Comparison of ENCODE assay signal across 1 cellular context in genomic region chr17:48051278-48051677, GRCh38.
TF ChIP-seq lines count a peak whose summit lies in the region.

No MANE protein-coding gene starts in this region.

TF ChIP-seq in HCT116, 20 proteins besides CTCF, POLR2A, EP300 and RAD21:
- peak; percentile 26; the same call in 1 of the 2 replicates for TF ChIP-seq POLR2AphosphoS5 (IDR thresholded peaks at IDR 0.05; ENCODE audit: low read depth, low read length)
- no peak for TF ChIP-seq SP1 (IDR thresholded peaks at IDR 0.05; ENCODE audit: low read depth)
